ENCODE assay signal across 18 cellular contexts in genomic region chr2:238835726-238836301, GRCh38. TPM values are rescaled to one million over a fixed set of nuclear protein-coding genes. Genes with fewer than 3 reads are reported as not detected.
A peak's percentile ranks its signal among the peaks of the same experiment; 100 is the strongest.
DNase-seq lines count a peak whose midpoint lies in the region; ATAC-seq and TF ChIP-seq lines count a peak whose summit lies in the region.
"Had no signal": no experiment of that assay in that cellular context is flagged by ENCODE, and none has a peak within 500 bp of the region (broad histone marks: within the 10 kb centered on the region; RNA-seq: fewer than 3 reads in every experiment).

No MANE protein-coding gene starts in this region.

- H3K4me3 ChIP-seq in DND-41 (ENCODE audit: low read depth in 1 of 2, low read length in 2 of 2), result no peak overlapping the region
- no peak overlapping the region for H3K4me3 ChIP-seq in NB4 (ENCODE audit: low read depth, low read length)
- H3K4me3 ChIP-seq in neuronal stem cell (ENCODE audit: low read length in 2 of 2), result no peak overlapping the region
- H3K4me3 ChIP-seq: GM23248, Peyer's patch, psoas muscle had no signal

- H2AK5ac ChIP-seq in neuronal stem cell (ENCODE audit: low read depth, low read length), result peak overlapping the region; percentile 29

- no peak overlapping the region for H3K27ac Mint-ChIP-seq in chondrocyte (ENCODE audit: unreplicated experiment)
- H3K27ac Mint-ChIP-seq in activated T-helper 1 cell treated with anti-CD3 and anti-CD28 coated beads, Interleukin-12 subunit alpha, Interleukin-12 subunit beta, Interleukin-2, Interleukin-4 antibody, amounts not matched to agents 30 ng/mL and 10 ng/mL and 1 ng/mL, durations not matched to agents 14 hours and 24 hours and 36 hours, result no peak overlapping the region
- H3K27ac Mint-ChIP-seq: CD4-positive, CD25-positive, alpha-beta regulatory T cell had no signal

- no peaks in the 10 kb centered on the region for H3K79me1 ChIP-seq in neuronal stem cell (ENCODE audit: low read depth, low read length)

- H3K27me3 Mint-ChIP-seq in chondrocyte (ENCODE audit: low read depth), result peaks cover 46% of the 10 kb centered on the region
- peaks cover 6% of the 10 kb centered on the region for H3K27me3 Mint-ChIP-seq in activated T-helper 1 cell treated with anti-CD3 and anti-CD28 coated beads, Interleukin-12 subunit alpha, Interleukin-12 subunit beta, Interleukin-2, Interleukin-4 antibody, amounts not matched to agents 30 ng/mL and 10 ng/mL and 1 ng/mL, durations not matched to agents 14 hours and 24 hours and 36 hours (ENCODE audit: insufficient read depth)

- H3K36me3 Mint-ChIP-seq in chondrocyte (ENCODE audit: low read depth), result peaks cover 3% of the 10 kb centered on the region
- H3K36me3 Mint-ChIP-seq in activated T-helper 1 cell treated with anti-CD3 and anti-CD28 coated beads, Interleukin-12 subunit alpha, Interleukin-12 subunit beta, Interleukin-2, Interleukin-4 antibody, amounts not matched to agents 30 ng/mL and 10 ng/mL and 1 ng/mL, durations not matched to agents 14 hours and 24 hours and 36 hours (ENCODE audit: low read depth), result no peaks in the 10 kb centered on the region
- H3K36me3 Mint-ChIP-seq: CD4-positive, CD25-positive, alpha-beta regulatory T cell had no signal

- no peaks in the 10 kb centered on the region for H4K20me1 ChIP-seq in DND-41 (ENCODE audit: insufficient read depth, low read length)

- H3K79me2 ChIP-seq in DND-41 (ENCODE audit: insufficient read depth, low read length), result no peaks in the 10 kb centered on the region

- H3K9me3 ChIP-seq in DND-41 (ENCODE audit: insufficient read depth, low read length, severe bottlenecking) (no peaks in the 10 kb centered on the region), neuronal stem cell (replicated peaks in 1 of 2; ENCODE audit: control insufficient read depth in 2 of 2, insufficient read depth in 1 of 2, low read depth in 1 of 2, low read length in 2 of 2) (no peaks in the 10 kb centered on the region)
- H3K9me3 ChIP-seq: Peyer's patch, psoas muscle had no signal

- no peak overlapping the region for H3K23ac ChIP-seq in neuronal stem cell (ENCODE audit: low read depth, low read length, poor library complexity)

- H3K36me3 ChIP-seq in DND-41 (ENCODE audit: insufficient read depth, low read length), result no peaks in the 10 kb centered on the region
- no peaks in the 10 kb centered on the region for H3K36me3 ChIP-seq in neuronal stem cell (replicated peaks in 1 of 2; ENCODE audit: control insufficient read depth in 2 of 2, insufficient read depth in 2 of 2, low read length in 2 of 2)
- H3K36me3 ChIP-seq: Peyer's patch had no signal

- no peak overlapping the region for H3K14ac ChIP-seq in neuronal stem cell (ENCODE audit: low read length)

- H2BK5ac ChIP-seq in neuronal stem cell (ENCODE audit: low read length), result no peak overlapping the region

- H2BK12ac ChIP-seq in neuronal stem cell (ENCODE audit: low read length), result no peak overlapping the region

- ATAC-seq in DND-41 (ENCODE audit: insufficient read depth, low read depth) (no peak), HG03025 (IDR thresholded peaks at IDR 0.05; ENCODE audit: low FRiP score, unreplicated experiment) (no peak)
- ATAC-seq: psoas muscle had no signal

- H2AFZ ChIP-seq in DND-41 (ENCODE audit: low read depth, low read length), result no peak overlapping the region
- no peak overlapping the region for H2AFZ ChIP-seq in neuronal stem cell (ENCODE audit: low read length)
- H2AFZ ChIP-seq: GM23248 had no signal

- no peak overlapping the region for H2BK15ac ChIP-seq in neuronal stem cell (ENCODE audit: low read length)

- H4K8ac ChIP-seq in neuronal stem cell (ENCODE audit: low read depth, low read length), result no peak overlapping the region

- H3K27me3 ChIP-seq in DND-41 (ENCODE audit: insufficient read depth, low read length, poor library complexity), result peaks cover 30% of the 10 kb centered on the region
- H3K27me3 ChIP-seq in neuronal stem cell (ENCODE audit: control insufficient read depth in 3 of 3, insufficient read depth in 3 of 3, low read depth in 1 of 3, low read length in 3 of 3), result peaks cover 0 to 31% (median 3%) of the 10 kb centered on the region in 3 experiments
- H3K27me3 ChIP-seq: Peyer's patch had no signal

- H4K91ac ChIP-seq in neuronal stem cell (ENCODE audit: low read depth, low read length, poor library complexity), result no peak overlapping the region

- H3K4me3 Mint-ChIP-seq in chondrocyte (ENCODE audit: unreplicated experiment), result no peak overlapping the region
- no peak overlapping the region for H3K4me3 Mint-ChIP-seq in activated T-helper 1 cell treated with anti-CD3 and anti-CD28 coated beads, Interleukin-12 subunit alpha, Interleukin-12 subunit beta, Interleukin-2, Interleukin-4 antibody, amounts not matched to agents 30 ng/mL and 10 ng/mL and 1 ng/mL, durations not matched to agents 14 hours and 24 hours and 36 hours
- H3K4me3 Mint-ChIP-seq: CD4-positive, CD25-positive, alpha-beta regulatory T cell had no signal

- H3K4me2 ChIP-seq in DND-41 (ENCODE audit: insufficient read depth, low read length), result no peak overlapping the region
- H3K4me2 ChIP-seq in neuronal stem cell (ENCODE audit: insufficient read depth, low read length, poor library complexity, severe bottlenecking), result no peak overlapping the region

- H3K9me3 Mint-ChIP-seq in chondrocyte (ENCODE audit: low read depth), result peaks cover 5% of the 10 kb centered on the region
- no peaks in the 10 kb centered on the region for H3K9me3 Mint-ChIP-seq in activated T-helper 1 cell treated with anti-CD3 and anti-CD28 coated beads, Interleukin-12 subunit alpha, Interleukin-12 subunit beta, Interleukin-2, Interleukin-4 antibody, amounts not matched to agents 30 ng/mL and 10 ng/mL and 1 ng/mL, durations not matched to agents 14 hours and 24 hours and 36 hours

- no peaks in the 10 kb centered on the region for H3K4me1 Mint-ChIP-seq in chondrocyte (ENCODE audit: low read depth)
- no peaks in the 10 kb centered on the region for H3K4me1 Mint-ChIP-seq in activated T-helper 1 cell treated with anti-CD3 and anti-CD28 coated beads, Interleukin-12 subunit alpha, Interleukin-12 subunit beta, Interleukin-2, Interleukin-4 antibody, amounts not matched to agents 30 ng/mL and 10 ng/mL and 1 ng/mL, durations not matched to agents 14 hours and 24 hours and 36 hours (ENCODE audit: low read depth)

- DNase-seq in DND-41, result no peak
- DNase-seq in NB4 (ENCODE audit: low read depth), result no peak
- DNase-seq in chondrocyte (ENCODE audit: low spot score), result no peak
- DNase-seq in neuronal stem cell (ENCODE audit: low spot score), result no peak
- DNase-seq in Ammon's horn (ENCODE audit: low spot score), result no peak
- DNase-seq in activated T-helper 1 cell treated with anti-CD3 and anti-CD28 coated beads, Interleukin-12 subunit alpha, Interleukin-12 subunit beta, Interleukin-2, Interleukin-4 antibody, amounts not matched to agents 30 ng/mL and 10 ng/mL and 1 ng/mL, durations not matched to agents 14 hours and 24 hours and 36 hours (ENCODE audit: low spot score), result no peak
- DNase-seq in stimulated activated CD4-positive, alpha-beta T cell treated with anti-CD3 and anti-CD28 coated beads, Interleukin-12 subunit alpha, Interleukin-12 subunit beta, amount 100 ng/mL, for 4 hours, result no peak
- DNase-seq: activated CD4-positive, CD25-positive, alpha-beta regulatory T cell; activated naive CD4-positive, alpha-beta T cell; CD4-positive, CD25-positive, alpha-beta regulatory T cell; effector CD4-positive, alpha-beta T cell; GM23248; NCI-H1417; NCI-H524 treated with DMSO at 0.1 percent for 48 hours; Peyer's patch; psoas muscle; stimulated activated CD4-positive, alpha-beta T cell treated with anti-CD3 and anti-CD28 coated beads, Interleukin-15, amount 100 ng/mL, for 24 hours had no signal

- intact Hi-C loops in activated T-helper 1 cell treated with anti-CD3 and anti-CD28 coated beads, Interleukin-12 subunit alpha, Interleukin-12 subunit beta, Interleukin-2, Interleukin-4 antibody, amounts not matched to agents 30 ng/mL and 10 ng/mL and 1 ng/mL, durations not matched to agents 14 hours and 24 hours and 36 hours (cut with micrococcal nuclease), result no loop called here

- H3K27ac ChIP-seq in DND-41 (ENCODE audit: low read length) (no peak overlapping the region), neuronal stem cell (replicated peaks; ENCODE audit: low read length) (no peak overlapping the region)
- H3K27ac ChIP-seq: GM23248, Peyer's patch, psoas muscle had no signal

- no peak for TF ChIP-seq POLR2A in NB4 (IDR thresholded peaks at IDR 0.05; ENCODE audit: extremely low read depth, insufficient read length)

- H3K4ac ChIP-seq in neuronal stem cell (ENCODE audit: low read length), result no peak overlapping the region

- H3K18ac ChIP-seq in neuronal stem cell (ENCODE audit: low read length), result no peak overlapping the region

- no peak overlapping the region for H2BK120ac ChIP-seq in neuronal stem cell (ENCODE audit: low read depth, low read length)

- no peak overlapping the region for H3K9ac ChIP-seq in DND-41 (ENCODE audit: low read depth, low read length)
- H3K9ac ChIP-seq in neuronal stem cell (ENCODE audit: low read depth, low read length, poor library complexity), result no peak overlapping the region
- H3K9ac ChIP-seq: GM23248 had no signal

- H3K4me1 ChIP-seq in DND-41 (ENCODE audit: insufficient read depth, low read length), result no peaks in the 10 kb centered on the region
- H3K4me1 ChIP-seq in neuronal stem cell (ENCODE audit: control insufficient read depth in 2 of 2, insufficient read depth in 1 of 2, low read depth in 1 of 2, low read length in 2 of 2), result no peaks in the 10 kb centered on the region
- H3K4me1 ChIP-seq: Peyer's patch, psoas muscle had no signal

- TF ChIP-seq CTCF in DND-41 (IDR thresholded peaks at IDR 0.05; ENCODE audit: borderline replicate concordance, extremely low read depth, low read length, poor library complexity, severe bottlenecking) (peak; percentile 37), NB4 (IDR thresholded peaks at IDR 0.05; ENCODE audit: low read depth, low read length) (peak; percentile 35), chondrocyte (IDR thresholded peaks at IDR 0.05) (peak; percentile 36)

- WGBS in neuronal stem cell (ENCODE audit: extremely low coverage in 2 of 2, insufficient read length in 2 of 2, insufficient replicate concordance in 1 of 2), 2 donors, result no CpG with 5 or more reads among the region's 7 CpGs

RNA-seq across cellular contexts. Expression of gene TWIST2, which starts 12.1 kb away (rescaled TPM):
- total RNA-seq in chondrocyte, result 1.8 to 9.1 TPM (median 2.4 TPM) in 3 replicates
- 2.1 TPM for polyA plus RNA-seq in neuronal stem cell (2013, experiment 1 of 2)
- polyA plus RNA-seq in neuronal stem cell (2013, experiment 2 of 2), result 2.4 TPM
- not detected in 2 replicates for total RNA-seq in activated T-helper 1 cell treated with anti-CD3 and anti-CD28 coated beads, Interleukin-12 subunit alpha, Interleukin-12 subunit beta, Interleukin-2, Interleukin-4 antibody, amounts not matched to agents 30 ng/mL and 10 ng/mL and 1 ng/mL, durations not matched to agents 14 hours and 24 hours and 36 hours
- total RNA-seq: CD4-positive, CD25-positive, alpha-beta regulatory T cell had no signal
- polyA plus RNA-seq: CD4-positive, CD25-positive, alpha-beta regulatory T cell had no signal
